ENCODE assay signal across 23 cellular contexts in the genomic region with DNA sequence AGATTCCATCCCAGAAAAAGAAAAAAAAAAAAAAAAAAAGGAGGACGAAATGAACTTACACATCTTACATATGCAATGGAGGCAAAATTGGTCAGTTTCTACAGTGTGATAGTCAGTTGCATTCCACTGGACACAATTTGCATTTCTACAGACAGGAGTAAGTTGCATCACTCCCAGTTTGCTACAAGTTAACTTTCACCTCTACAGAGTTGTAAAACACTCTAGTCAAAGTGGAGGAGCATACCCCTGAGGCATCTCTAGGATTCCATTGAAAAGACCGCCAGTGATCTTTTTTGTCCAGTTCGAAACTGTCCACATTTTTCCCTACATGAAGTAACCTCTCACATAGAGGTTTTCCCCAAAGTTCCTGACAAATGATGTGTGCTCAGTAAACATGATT.
"Had no signal": no experiment of that assay in that cellular context is flagged by ENCODE, and none has a peak within 500 bp of the region (broad histone marks: within the 10 kb centered on the region; RNA-seq: fewer than 3 reads in every experiment).

No MANE protein-coding gene starts in this region.

- H3K4me1 Mint-ChIP-seq: immature natural killer cell, memory B cell had no signal

- H3K27ac ChIP-seq: esophagus squamous epithelium, foreskin keratinocyte, left ventricle myocardium inferior, lower lobe of right lung, pancreas, suprapubic skin, thyroid gland, upper lobe of right lung, vagina had no signal

- H3K4me3 ChIP-seq: esophagus squamous epithelium, left ventricle myocardium inferior, lower lobe of right lung, pancreas, suprapubic skin, thyroid gland, upper lobe of right lung, vagina had no signal

- H3K27ac Mint-ChIP-seq: immature natural killer cell, memory B cell, naive B cell, progenitor cell of endocrine pancreas had no signal

- DNase-seq: dermis blood vessel endothelial cell; esophagus squamous epithelium; foreskin keratinocyte; immature natural killer cell; kidney; left cardiac atrium; left ventricle myocardium inferior; lower lobe of right lung; midbrain; naive B cell; occipital lobe; pancreas; right cardiac atrium; small intestine; stimulated activated CD4-positive, alpha-beta T cell treated with anti-CD3 and anti-CD28 coated beads, Interleukin-12 subunit alpha, Interleukin-12 subunit beta, amount 100 ng/mL, for 4 hours; stimulated activated naive CD4-positive, alpha-beta T cell; thyroid gland; upper lobe of right lung had no signal

- H3K9me3 ChIP-seq: pancreas, suprapubic skin, thyroid gland, upper lobe of right lung, vagina had no signal

- FAIRE-seq: pancreas, small intestine had no signal

- H3K36me3 Mint-ChIP-seq: immature natural killer cell, memory B cell had no signal

- H3K4me3 Mint-ChIP-seq: immature natural killer cell, memory B cell, naive B cell, nephron had no signal

- H3K4me1 ChIP-seq: thyroid gland had no signal

- H3K27me3 Mint-ChIP-seq: progenitor cell of endocrine pancreas had no signal

- H3K36me3 ChIP-seq: esophagus squamous epithelium, left ventricle myocardium inferior, lower lobe of right lung, pancreas, suprapubic skin, thyroid gland, upper lobe of right lung, vagina had no signal

- H3K27me3 ChIP-seq: esophagus squamous epithelium, foreskin keratinocyte, pancreas, suprapubic skin, thyroid gland, upper lobe of right lung, vagina had no signal
